ENCODE assay signal across 10 cellular contexts in the genomic region with DNA sequence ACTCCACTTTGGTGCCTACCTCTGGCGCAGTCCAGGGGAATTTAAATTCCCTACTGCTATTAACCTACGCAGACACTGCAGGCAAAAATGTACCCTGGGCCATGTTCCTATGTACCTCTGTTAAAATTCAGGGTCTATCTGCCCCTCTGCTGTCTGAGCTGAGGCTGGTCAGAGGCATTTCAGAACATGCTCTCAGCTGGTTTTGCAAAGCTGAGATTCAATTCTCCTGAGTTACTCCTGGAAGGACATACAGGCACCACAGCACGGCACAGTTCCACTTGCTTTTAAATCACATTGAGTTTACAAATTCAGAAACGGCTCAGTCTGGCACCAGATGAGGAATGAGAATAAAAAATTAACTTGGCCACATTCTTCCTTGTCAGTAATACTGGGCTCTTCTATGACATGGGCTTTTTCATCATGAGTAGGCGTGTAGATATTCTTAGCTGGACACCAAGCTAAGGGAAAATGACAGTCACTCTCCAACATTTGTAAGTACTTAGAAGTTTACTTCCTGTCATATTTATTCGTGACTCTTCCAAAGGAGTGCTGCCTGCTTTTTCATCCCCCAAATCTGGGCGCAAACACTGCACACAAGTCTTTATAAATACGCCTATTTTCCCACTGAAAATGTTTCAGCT. TPM values are rescaled to one million over a fixed set of nuclear protein-coding genes. Genes with fewer than 3 reads are reported as not detected.
A peak's percentile ranks its signal among the peaks of the same experiment; 100 is the strongest.
DNase-seq lines count a peak whose midpoint lies in the region; ATAC-seq and TF ChIP-seq lines count a peak whose summit lies in the region.
"Had no signal": no experiment of that assay in that cellular context is flagged by ENCODE, and none has a peak within 500 bp of the region (broad histone marks: within the 10 kb centered on the region; RNA-seq: fewer than 3 reads in every experiment).

No MANE protein-coding gene starts in this region.

- TF ChIP-seq CTCF in A673 (conservative IDR thresholded peaks at IDR 0.05; ENCODE audit: low read depth, low read length) (no peak), esophagus squamous epithelium (IDR thresholded peaks at IDR 0.05) (no peak), nephron progenitor cell (IDR thresholded peaks at IDR 0.05) (no peak)

- intact Hi-C loops in A673 (cut with micrococcal nuclease; ENCODE audit: unreplicated experiment), result no loop called here
- intact Hi-C loops in esophagus squamous epithelium (cut with DNase I), result no loop called here

- no peaks in the 10 kb centered on the region for H3K36me3 ChIP-seq in A673 (ENCODE audit: insufficient read depth, low read length, poor library complexity, severe bottlenecking)
- H3K36me3 ChIP-seq in MG63, result peaks cover 12% of the 10 kb centered on the region
- no peaks in the 10 kb centered on the region for H3K36me3 ChIP-seq in esophagus squamous epithelium

- POLR2A ChIA-PET in A673 (lab: Charles Lee; ENCODE audit: low non-redundant PET), result no interaction called here

- H3K27me3 Mint-ChIP-seq in nephron progenitor cell (ENCODE audit: low read depth, poor library complexity), result peaks cover 15% of the 10 kb centered on the region

- DNase-seq in A673 (ENCODE audit: low spot score) (no peak), MG63 (no peak), esophagus squamous epithelium (lab: John Stamatoyannopoulos, UW) (no peak), nephron progenitor cell (no peak), NCI-H2196 (lab: John Stamatoyannopoulos, UW; ENCODE audit: unreplicated experiment) (no peak), NCI-H1092 treated with DMSO at 0.1 percent for 48 hours (lab: John Stamatoyannopoulos, UW) (no peak)
- DNase-seq in stimulated activated CD4-positive, alpha-beta T cell treated with anti-CD3 and anti-CD28 coated beads, Interleukin-2, amount 100 ng/mL, for 24 hours, result no peak
- DNase-seq: activated CD4-positive, alpha-beta T cell treated with anti-CD3 and anti-CD28 coated beads for 36 hours had no signal

- ATAC-seq in GM21423 (IDR thresholded peaks at IDR 0.05; ENCODE audit: unreplicated experiment), result no peak
- ATAC-seq: esophagus mucosa had no signal

- H3K4me1 Mint-ChIP-seq in nephron progenitor cell, result peaks cover 64% of the 10 kb centered on the region

- H3K27ac ChIP-seq in A673 (ENCODE audit: low read depth, low read length, poor library complexity, severe bottlenecking) (no peak overlapping the region), esophagus squamous epithelium (peak overlapping the region in 3 of 4 donors; percentile 74 to 90 (median 88))

- no TSS peak for BruUV-seq in A673 (replicated peaks; lab: Mats Ljungman, UMichigan)

- H3K27me3 ChIP-seq in A673 (replicated peaks; ENCODE audit: insufficient read depth, low read depth, low read length, poor library complexity) (no peaks in the 10 kb centered on the region), MG63 (no peaks in the 10 kb centered on the region), esophagus squamous epithelium (peaks cover 0 to 4% (median 0%) of the 10 kb centered on the region in 4 donors)

- peak overlapping the region; percentile 92 for H3K4me3 Mint-ChIP-seq in nephron progenitor cell

- H3K36me3 Mint-ChIP-seq in nephron progenitor cell (ENCODE audit: low read depth), result peaks cover 29% of the 10 kb centered on the region

- H3K4me1 ChIP-seq in A673 (ENCODE audit: insufficient read depth, low read length, poor library complexity, severe bottlenecking) (peaks cover 33% of the 10 kb centered on the region), esophagus squamous epithelium (peaks cover 2 to 76% (median 35%) of the 10 kb centered on the region in 3 donors)

- CTCF ChIA-PET in A673 (lab: Charles Lee), result no interaction called here

- TF ChIP-seq POLR2A in esophagus squamous epithelium (IDR thresholded peaks at IDR 0.05), result no peak

- H3K27ac Mint-ChIP-seq in nephron progenitor cell, result no peak overlapping the region
- H3K27ac Mint-ChIP-seq: activated CD4-positive, alpha-beta T cell treated with anti-CD3 and anti-CD28 coated beads for 36 hours had no signal

- 68 to 72% methylated on average over 7 of the region's 8 CpGs for WGBS in esophagus squamous epithelium, 2 donors

- H3K4me3 ChIP-seq in A673 (ENCODE audit: low read depth, low read length, poor library complexity, severe bottlenecking), result peak overlapping the region; percentile 81
- H3K4me3 ChIP-seq in MG63, result peak overlapping the region; percentile 89
- H3K4me3 ChIP-seq in esophagus squamous epithelium, result peak overlapping the region; percentile 73 to 98 (median 86)

- H3K9me3 ChIP-seq in A673 (ENCODE audit: low read depth, low read length, poor library complexity, severe bottlenecking), result no peaks in the 10 kb centered on the region
- no peaks in the 10 kb centered on the region for H3K9me3 ChIP-seq in MG63
- H3K9me3 ChIP-seq in esophagus squamous epithelium, result no peaks in the 10 kb centered on the region

- H3K9me3 Mint-ChIP-seq in nephron progenitor cell, result no peaks in the 10 kb centered on the region

RNA-seq across cellular contexts. Expression of gene C1orf198, which starts 2.0 kb away (rescaled TPM):
- total RNA-seq in A673 (2021) (39.4 and 42.4 TPM in 2 replicates), esophagus squamous epithelium (10 to 100 TPM; 18.5 to 28.8 (median 21.6) TPM)
- total RNA-seq in MG63 (2014; rRNA removed; shearing (Covaris generic); ENCODE audit: low replicate concordance), result 39.5 and 47.1 TPM in 2 replicates
